ENCODE assay signal across 16 cellular contexts in genomic region chr7:44766416-44766801, GRCh38.
"Had no signal": no experiment of that assay in that cellular context is flagged by ENCODE, and none has a peak within 500 bp of the region (broad histone marks: within the 10 kb centered on the region; RNA-seq: fewer than 3 reads in every experiment).

No MANE protein-coding gene starts in this region.

- H3K9me3 ChIP-seq: gastroesophageal sphincter, heart right ventricle, pancreas, right lobe of liver, upper lobe of right lung had no signal

- H3K27me3 Mint-ChIP-seq: activated B cell treated with CpG ODN at 0.5 μM for 24 hours; activated CD4-positive, alpha-beta memory T cell treated with anti-CD3 and anti-CD28 coated beads, Interleukin-2, amount 10 ng/mL, durations not matched to agents 7 days and 5 days; memory B cell had no signal

- H3K4me3 Mint-ChIP-seq: activated B cell treated with CpG ODN at 0.5 μM for 24 hours; activated CD4-positive, alpha-beta memory T cell treated with anti-CD3 and anti-CD28 coated beads, Interleukin-2, amount 10 ng/mL, durations not matched to agents 7 days and 5 days; activated CD8-positive, alpha-beta memory T cell treated with anti-CD3 and anti-CD28 coated beads, Interleukin-2, amount 10 ng/mL, durations not matched to agents 7 days and 5 days; brain; memory B cell had no signal

- H3K27me3 ChIP-seq: gastroesophageal sphincter, heart right ventricle, pancreas, right lobe of liver, upper lobe of right lung had no signal

- H3K4me3 ChIP-seq: coronary artery, gastroesophageal sphincter, heart right ventricle, pancreas, right lobe of liver, upper lobe of right lung had no signal

- H3K9me3 Mint-ChIP-seq: activated B cell treated with CpG ODN at 0.5 μM for 24 hours; activated CD4-positive, alpha-beta memory T cell treated with anti-CD3 and anti-CD28 coated beads, Interleukin-2, amount 10 ng/mL, durations not matched to agents 7 days and 5 days; brain; memory B cell had no signal

- H3K27ac ChIP-seq: heart right ventricle, upper lobe of right lung had no signal

- H3K27ac Mint-ChIP-seq: activated CD4-positive, alpha-beta memory T cell treated with anti-CD3 and anti-CD28 coated beads, Interleukin-2, amount 10 ng/mL, durations not matched to agents 7 days and 5 days; activated CD8-positive, alpha-beta memory T cell treated with anti-CD3 and anti-CD28 coated beads, Interleukin-2, amount 10 ng/mL, durations not matched to agents 7 days and 5 days; memory B cell had no signal

- ATAC-seq: activated CD8-positive, alpha-beta memory T cell treated with anti-CD3 and anti-CD28 coated beads, Interleukin-2, amount 10 ng/mL, durations not matched to agents 7 days and 5 days; esophagus mucosa; gastroesophageal sphincter; heart right ventricle; pancreas; right lobe of liver; upper lobe of right lung had no signal

- DNase-seq: activated B cell treated with CpG ODN at 0.5 μM for 24 hours; activated CD4-positive, alpha-beta memory T cell treated with anti-CD3 and anti-CD28 coated beads, Interleukin-2, amount 10 ng/mL, durations not matched to agents 7 days and 5 days; activated CD4-positive, alpha-beta T cell treated with anti-CD3 and anti-CD28 coated beads for 48 hours; activated CD8-positive, alpha-beta memory T cell treated with anti-CD3 and anti-CD28 coated beads, Interleukin-2, amount 10 ng/mL, durations not matched to agents 7 days and 5 days; central memory CD4-positive, alpha-beta T cell; heart right ventricle; right lobe of liver; small intestine; stimulated activated CD4-positive, alpha-beta T cell treated with anti-CD3 and anti-CD28 coated beads, Interleukin-4, amount 100 ng/mL, for 1 hour; upper lobe of right lung had no signal
